Comparison of ENCODE assay signal across 12 cellular contexts in the genomic region with DNA sequence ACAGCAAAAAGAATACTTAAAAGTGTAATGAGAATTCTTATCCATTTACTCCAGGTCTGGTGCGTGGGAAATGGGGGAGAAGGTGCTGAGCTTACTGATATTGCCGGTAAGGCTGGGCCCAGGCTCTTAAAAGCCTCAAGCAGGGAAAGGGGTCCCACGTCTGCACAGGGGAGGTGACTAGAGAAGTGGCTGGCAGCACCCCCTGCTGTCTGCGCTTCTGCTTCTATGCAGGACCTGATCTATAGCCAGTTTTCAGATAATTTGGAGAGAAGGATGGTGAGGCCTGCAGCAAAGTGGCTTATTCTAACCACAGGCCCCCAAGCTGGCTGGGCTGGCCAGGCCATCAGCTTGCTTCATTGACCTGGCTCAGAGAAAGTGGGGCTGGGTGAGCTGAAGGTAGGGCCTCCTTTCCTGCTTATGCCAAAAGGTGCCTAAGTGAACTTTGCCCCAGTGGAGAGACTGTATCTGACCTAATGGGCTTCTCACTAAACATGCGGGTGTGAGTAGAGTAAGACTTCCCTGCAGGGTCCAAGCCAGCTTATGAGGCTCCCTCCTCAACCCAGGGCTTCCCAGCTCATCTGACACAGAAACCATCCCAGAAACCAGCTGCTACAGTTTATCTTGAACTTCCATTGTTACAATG. TPM values are rescaled to one million over a fixed set of nuclear protein-coding genes. Genes with fewer than 3 reads are reported as not detected.
DNase-seq lines count a peak whose midpoint lies in the region; ATAC-seq and TF ChIP-seq lines count a peak whose summit lies in the region.
"Had no signal": no experiment of that assay in that cellular context is flagged by ENCODE, and none has a peak within 500 bp of the region (broad histone marks: within the 10 kb centered on the region; RNA-seq: fewer than 3 reads in every experiment).

No MANE protein-coding gene starts in this region.

- peaks cover 14% of the 10 kb centered on the region for H3K4me1 ChIP-seq in testis
- H3K4me1 ChIP-seq: gastrocnemius medialis had no signal

- H3K4me3 Mint-ChIP-seq in natural killer cell = no peak overlapping the region
- no peak overlapping the region for H3K4me3 Mint-ChIP-seq in natural killer cell treated with Interleukin-12 subunit alpha and Interleukin-12 subunit beta and Interleukin-15 and Interleukin-18, amount 100 ng/mL, for 72 hours
- H3K4me3 Mint-ChIP-seq in activated CD8-positive, alpha-beta T cell treated with anti-CD3 and anti-CD28 coated beads for 36 hours = no peak overlapping the region

- 81 to 84% methylated on average over 5 of the region's 5 CpGs for WGBS in testis, 2 donors

- H3K27ac ChIP-seq in testis = no peak overlapping the region
- H3K27ac ChIP-seq: gastrocnemius medialis had no signal

- TF ChIP-seq POLR2A in testis (IDR thresholded peaks at IDR 0.05) (no peak), GM18505 (IDR thresholded peaks at IDR 0.05; ENCODE audit: borderline replicate concordance, extremely low read depth, insufficient read depth, insufficient read length) (no peak)

- no peaks in the 10 kb centered on the region for H3K9me3 ChIP-seq in testis
- H3K9me3 ChIP-seq: gastrocnemius medialis had no signal

- H3K9me3 Mint-ChIP-seq in natural killer cell = no peaks in the 10 kb centered on the region
- H3K9me3 Mint-ChIP-seq in natural killer cell treated with Interleukin-12 subunit alpha and Interleukin-12 subunit beta and Interleukin-15 and Interleukin-18, amount 100 ng/mL, for 72 hours = no peaks in the 10 kb centered on the region
- no peaks in the 10 kb centered on the region for H3K9me3 Mint-ChIP-seq in activated CD8-positive, alpha-beta T cell treated with anti-CD3 and anti-CD28 coated beads for 36 hours

- no peaks in the 10 kb centered on the region for H3K36me3 Mint-ChIP-seq in natural killer cell
- no peaks in the 10 kb centered on the region for H3K36me3 Mint-ChIP-seq in natural killer cell treated with Interleukin-12 subunit alpha and Interleukin-12 subunit beta and Interleukin-15 and Interleukin-18, amount 100 ng/mL, for 72 hours
- H3K36me3 Mint-ChIP-seq in activated CD8-positive, alpha-beta T cell treated with anti-CD3 and anti-CD28 coated beads for 36 hours (ENCODE audit: low read depth) = no peaks in the 10 kb centered on the region

- ATAC-seq in natural killer cell (peak in 2 of 3 donors; percentile 58 to 61), HG02642 (IDR thresholded peaks at IDR 0.05; ENCODE audit: poor library complexity, unreplicated experiment) (no peak), GM18505 (IDR thresholded peaks at IDR 0.05; ENCODE audit: unreplicated experiment) (no peak)
- no peak for ATAC-seq in natural killer cell treated with Interleukin-12 subunit alpha and Interleukin-12 subunit beta and Interleukin-15 and Interleukin-18, amount 100 ng/mL, for 72 hours
- peak; percentile 71 for ATAC-seq in activated CD8-positive, alpha-beta T cell treated with anti-CD3 and anti-CD28 coated beads for 36 hours
- ATAC-seq: gastrocnemius medialis, GM12878 had no signal

- no peaks in the 10 kb centered on the region for H3K27me3 Mint-ChIP-seq in natural killer cell (ENCODE audit: low read depth in 2 of 2)
- peaks cover 0 to 2% of the 10 kb centered on the region in 2 donors for H3K27me3 Mint-ChIP-seq in natural killer cell treated with Interleukin-12 subunit alpha and Interleukin-12 subunit beta and Interleukin-15 and Interleukin-18, amount 100 ng/mL, for 72 hours
- H3K27me3 Mint-ChIP-seq in activated CD8-positive, alpha-beta T cell treated with anti-CD3 and anti-CD28 coated beads for 36 hours = peaks cover 3% of the 10 kb centered on the region

- no peak overlapping the region for H3K4me3 ChIP-seq in testis
- H3K4me3 ChIP-seq: gastrocnemius medialis, GM12878 had no signal

- H3K27ac Mint-ChIP-seq in natural killer cell = no peak overlapping the region
- no peak overlapping the region for H3K27ac Mint-ChIP-seq in natural killer cell treated with Interleukin-12 subunit alpha and Interleukin-12 subunit beta and Interleukin-15 and Interleukin-18, amount 100 ng/mL, for 72 hours
- no peak overlapping the region for H3K27ac Mint-ChIP-seq in activated CD8-positive, alpha-beta T cell treated with anti-CD3 and anti-CD28 coated beads for 36 hours

- H3K36me3 ChIP-seq in testis (ENCODE audit: low read depth, missing control alignments) = no peaks in the 10 kb centered on the region
- H3K36me3 ChIP-seq: gastrocnemius medialis had no signal

- no peaks in the 10 kb centered on the region for H3K27me3 ChIP-seq in testis
- H3K27me3 ChIP-seq: gastrocnemius medialis had no signal

- DNase-seq in natural killer cell = no peak
- no peak for DNase-seq in natural killer cell treated with Interleukin-12 subunit alpha and Interleukin-12 subunit beta and Interleukin-15 and Interleukin-18, amount 100 ng/mL, for 72 hours (ENCODE audit: low spot score)
- DNase-seq in activated CD8-positive, alpha-beta T cell treated with anti-CD3 and anti-CD28 coated beads for 36 hours = peak; percentile 74
- DNase-seq in iPS-NIHi7 (ENCODE audit: extremely low spot score) = peak; percentile 54
- peak; percentile 33 for DNase-seq in testis
- no peak for DNase-seq in DMS53 treated with DMSO at 0.1 percent for 48 hours (lab: John Stamatoyannopoulos, UW; ENCODE audit: unreplicated experiment)
- DNase-seq: activated CD4-positive, CD25-positive, alpha-beta regulatory T cell treated with anti-CD3 and anti-CD28 coated beads, Interleukin-2, amount 50 U/mL, for 72 hours; gastrocnemius medialis; PC-3 had no signal

- H3K4me1 Mint-ChIP-seq in natural killer cell = no peaks in the 10 kb centered on the region
- no peaks in the 10 kb centered on the region for H3K4me1 Mint-ChIP-seq in natural killer cell treated with Interleukin-12 subunit alpha and Interleukin-12 subunit beta and Interleukin-15 and Interleukin-18, amount 100 ng/mL, for 72 hours (ENCODE audit: low read depth in 2 of 2)
- peaks cover 10% of the 10 kb centered on the region for H3K4me1 Mint-ChIP-seq in activated CD8-positive, alpha-beta T cell treated with anti-CD3 and anti-CD28 coated beads for 36 hours (ENCODE audit: low read depth)

- POLR2A ChIA-PET in activated CD8-positive, alpha-beta T cell treated with anti-CD3 and anti-CD28 coated beads for 36 hours (lab: Charles Lee) = interaction anchor here (1.1 kb wide), 1 partner anchor 101 kb away, joined by 3 read pairs; no protein-coding TSS in a partner anchor

- TF ChIP-seq CTCF in natural killer cell (IDR thresholded peaks at IDR 0.05) (no peak), testis (IDR thresholded peaks at IDR 0.05) (no peak)
- TF ChIP-seq CTCF in activated CD8-positive, alpha-beta T cell treated with anti-CD3 and anti-CD28 coated beads for 36 hours (IDR thresholded peaks at IDR 0.05) = peak; percentile 30

- intact Hi-C loops in natural killer cell (cut with micrococcal nuclease) = no loop called here
- intact Hi-C loops in activated CD8-positive, alpha-beta T cell treated with anti-CD3 and anti-CD28 coated beads for 36 hours (cut with micrococcal nuclease) = no loop called here
- intact Hi-C loops in testis (cut with DNase I; ENCODE audit: low total_unique reads) = no loop called here

- CTCF ChIA-PET in activated CD8-positive, alpha-beta T cell treated with anti-CD3 and anti-CD28 coated beads for 36 hours (lab: Charles Lee) = interaction anchor here (0.8 to 2.4 kb wide), 10 partner anchors 9 to 284 kb away, joined by 3 to 25 read pairs (median 3); a partner anchor contains a TSS

RNA-seq across cellular contexts. Expression of a gene that starts 30.9 kb away (rescaled TPM):
- total RNA-seq in natural killer cell = 10 to 100 TPM; 46.7 to 81.1 (median 78.2) TPM
- total RNA-seq in natural killer cell treated with Interleukin-12 subunit alpha and Interleukin-12 subunit beta and Interleukin-15 and Interleukin-18, amount 100 ng/mL, for 72 hours = 100 to 1,000 TPM; 135 to 166 TPM
- 100 to 1,000 TPM; 127 to 134 TPM for total RNA-seq in activated CD8-positive, alpha-beta T cell treated with anti-CD3 and anti-CD28 coated beads for 36 hours
- total RNA-seq in testis = 10 to 100 TPM; 47.1 to 79.5 TPM
- polyA plus RNA-seq in testis (ENCODE audit: insufficient read depth, low read depth, low replicate concordance) = 147 TPM

Comparison
In these comparisons a context has a peak if more than half of its experiments do, and no peak if none do; other contexts are left out.
1. ATAC-seq: peak in natural killer cell (2 of 3) and activated CD8-positive, alpha-beta T cell treated with anti-CD3 and anti-CD28 coated beads for 36 hours (single experiment); none in natural killer cell treated with Interleukin-12 subunit alpha and Interleukin-12 subunit beta and Interleukin-15 and Interleukin-18, amount 100 ng/mL, for 72 hours (0 of 2), HG02642 (single experiment) and GM18505 (single experiment).
2. DNase-seq: peak in activated CD8-positive, alpha-beta T cell treated with anti-CD3 and anti-CD28 coated beads for 36 hours (single experiment), iPS-NIHi7 (single experiment) and testis (single experiment); none in natural killer cell (single experiment), natural killer cell treated with Interleukin-12 subunit alpha and Interleukin-12 subunit beta and Interleukin-15 and Interleukin-18, amount 100 ng/mL, for 72 hours (single experiment) and DMS53 treated with DMSO at 0.1 percent for 48 hours (single experiment).